ENCODE assay signal across 14 cellular contexts in genomic region chr12:8036366-8036765, GRCh38. TPM values are rescaled to one million over a fixed set of nuclear protein-coding genes. Genes with fewer than 3 reads are reported as not detected.
DNase-seq lines count a peak whose midpoint lies in the region; TF ChIP-seq lines count a peak whose summit lies in the region.
"Had no signal": no experiment of that assay in that cellular context is flagged by ENCODE, and none has a peak within 500 bp of the region (broad histone marks: within the 10 kb centered on the region; RNA-seq: fewer than 3 reads in every experiment).

No MANE protein-coding gene starts in this region.

- 62 to 68% methylated on average over 7 of the region's 7 CpGs for WGBS in testis, 2 donors

- no peaks in the 10 kb centered on the region for H3K9me2 ChIP-seq in OCI-LY7 (ENCODE audit: insufficient read depth, low read length)

- H3K4me1 Mint-ChIP-seq in CD14-positive monocyte (peaks cover 66% of the 10 kb centered on the region), immature natural killer cell (peaks cover 70 to 78% of the 10 kb centered on the region in 2 donors)

- POLR2A ChIA-PET in OCI-LY7 (lab: Charles Lee) = interaction anchor here (1.0 kb wide), 1 partner anchor 9 kb away, joined by 3 read pairs; no protein-coding TSS in a partner anchor

- no peaks in the 10 kb centered on the region for H3K27me3 Mint-ChIP-seq in CD14-positive monocyte (ENCODE audit: low read depth in 3 of 3)
- H3K27me3 Mint-ChIP-seq in immature natural killer cell (ENCODE audit: low read depth in 3 of 3) = peaks cover 2 to 16% (median 8%) of the 10 kb centered on the region in 3 donors

- H3K4me2 ChIP-seq in OCI-LY7 (ENCODE audit: low read length) (peak overlapping the region; percentile 43; the same call in 1 of the 2 replicates), osteoblast (ENCODE audit: insufficient read depth, low read length) (no peak overlapping the region)

- peaks cover 9% of the 10 kb centered on the region; the same call in 1 of the 2 replicates for H3K36me3 ChIP-seq in OCI-LY7 (ENCODE audit: insufficient read depth, low read length)
- H3K36me3 ChIP-seq in cardiac muscle cell = no peaks in the 10 kb centered on the region
- H3K36me3 ChIP-seq in osteoblast (ENCODE audit: insufficient read depth, low read length) = peaks cover 15% of the 10 kb centered on the region
- no peaks in the 10 kb centered on the region for H3K36me3 ChIP-seq in testis (ENCODE audit: low read depth, missing control alignments)

- no TSS peak for BruUV-seq in OCI-LY7 (replicated peaks; lab: Mats Ljungman, UMichigan)

- no peak overlapping the region for H3K4me3 ChIP-seq in OCI-LY7 (ENCODE audit: low read depth, low read length, poor library complexity, severe bottlenecking)
- H3K4me3 ChIP-seq in cardiac muscle cell = peak overlapping the region; percentile 1
- no peak overlapping the region for H3K4me3 ChIP-seq in osteoblast (ENCODE audit: insufficient read depth, low read length)
- H3K4me3 ChIP-seq in testis = no peak overlapping the region

- H3K27ac ChIP-seq in OCI-LY7 (ENCODE audit: low read depth, low read length, poor library complexity, severe bottlenecking) (no peak overlapping the region), cardiac muscle cell (peak overlapping the region; percentile 96), osteoblast (ENCODE audit: low read depth, low read length) (peak overlapping the region; percentile 18), testis (no peak overlapping the region)

- H3K4me1 ChIP-seq in OCI-LY7 (ENCODE audit: insufficient read depth, low read length, poor library complexity, severe bottlenecking) = peaks cover 53% of the 10 kb centered on the region
- peaks cover 57% of the 10 kb centered on the region for H3K4me1 ChIP-seq in cardiac muscle cell (ENCODE audit: low read depth)
- H3K4me1 ChIP-seq in osteoblast (ENCODE audit: insufficient read depth, low read length) = peaks cover 51% of the 10 kb centered on the region
- peaks cover 57% of the 10 kb centered on the region for H3K4me1 ChIP-seq in testis

- H3K27me3 ChIP-seq in cardiac muscle cell = no peaks in the 10 kb centered on the region
- no peaks in the 10 kb centered on the region for H3K27me3 ChIP-seq in osteoblast (ENCODE audit: insufficient read depth, low read length)
- no peaks in the 10 kb centered on the region for H3K27me3 ChIP-seq in testis

- H3K79me2 ChIP-seq in OCI-LY7 (ENCODE audit: insufficient read depth, low read depth, low read length) (no peaks in the 10 kb centered on the region), osteoblast (ENCODE audit: insufficient read depth, low read length) (peaks cover 80% of the 10 kb centered on the region)

- H3K9me3 Mint-ChIP-seq in CD14-positive monocyte (no peaks in the 10 kb centered on the region), immature natural killer cell (no peaks in the 10 kb centered on the region)

- H4K20me1 ChIP-seq in OCI-LY7 (ENCODE audit: insufficient read depth, low read length) = no peaks in the 10 kb centered on the region
- H4K20me1 ChIP-seq in osteoblast (ENCODE audit: insufficient read depth, low read length) = peaks cover 53% of the 10 kb centered on the region

- H3K4me3 Mint-ChIP-seq in CD14-positive monocyte (no peak overlapping the region), immature natural killer cell (peak overlapping the region in 2 of 5 donors; percentile 9 to 11)

- CTCF ChIA-PET in OCI-LY7 (lab: Charles Lee; ENCODE audit: unreplicated experiment) = no interaction called here

- H3K27ac Mint-ChIP-seq in CD14-positive monocyte (peak overlapping the region in 5 of 7 donors; percentile 53 to 90 (median 69)), immature natural killer cell (peak overlapping the region in 3 of 6 donors; percentile 24 to 60 (median 57))

- DNase-seq in CD14-positive monocyte (ENCODE audit: low spot score) (no peak), OCI-LY7 (ENCODE audit: low spot score) (no peak), cardiac muscle cell (ENCODE audit: low read depth in 1 of 2, low spot score in 1 of 2) (no peak), osteoblast (ENCODE audit: insufficient read length, low spot score, missing footprints) (peak; percentile 85), testis (no peak), NCI-H2196 (lab: John Stamatoyannopoulos, UW; ENCODE audit: unreplicated experiment) (no peak), immature natural killer cell (no peak)
- DNase-seq in stimulated activated CD4-positive, alpha-beta T cell treated with anti-CD3 and anti-CD28 coated beads, Interleukin-1b, Interleukin-23, amount 100 ng/mL, for 48 hours = no peak
- DNase-seq: activated CD4-positive, CD25-positive, alpha-beta regulatory T cell; activated T-cell treated with anti-CD3 and anti-CD28 coated beads for 4 hours; amygdala; effector memory CD4-positive, alpha-beta T cell; EL; NCI-H1092 had no signal

- H2AFZ ChIP-seq in OCI-LY7 (ENCODE audit: low read length) (no peak overlapping the region), osteoblast (ENCODE audit: low read length) (no peak overlapping the region)

- H3K36me3 Mint-ChIP-seq in CD14-positive monocyte (peaks cover 40 to 44% of the 10 kb centered on the region in 2 donors), immature natural killer cell (peaks cover 0 to 10% (median 0%) of the 10 kb centered on the region in 3 donors)

- intact Hi-C loops in CD14-positive monocyte (cut with micrococcal nuclease) (loop anchor here in 1 of 2 donors (10.0 kb wide), 1 partner anchor 198 kb away; no protein-coding TSS in a partner anchor), OCI-LY7 (cut with micrococcal nuclease; ENCODE audit: unreplicated experiment) (loop anchor here (10.0 kb wide), 1 partner anchor 392 kb away; no protein-coding TSS in a partner anchor), testis (cut with DNase I; ENCODE audit: low total_unique reads) (no loop called here)

- no peak for TF ChIP-seq POLR2A in testis (IDR thresholded peaks at IDR 0.05)

- TF ChIP-seq CTCF in CD14-positive monocyte (IDR thresholded peaks at IDR 0.05) (no peak), OCI-LY7 (conservative IDR thresholded peaks at IDR 0.05; ENCODE audit: low read length) (no peak), cardiac muscle cell (IDR thresholded peaks at IDR 0.05; ENCODE audit: low read depth, low read length) (no peak), osteoblast (IDR thresholded peaks at IDR 0.05; ENCODE audit: extremely low read depth, low read depth, low read length) (no peak), testis (IDR thresholded peaks at IDR 0.05) (no peak)

- H3K9me3 ChIP-seq in OCI-LY7 (ENCODE audit: low read length) (no peaks in the 10 kb centered on the region), cardiac muscle cell (ENCODE audit: low read depth) (no peaks in the 10 kb centered on the region), osteoblast (ENCODE audit: low read depth, low read length) (no peaks in the 10 kb centered on the region), testis (no peaks in the 10 kb centered on the region)

RNA-seq across cellular contexts. Expression of gene FOXJ2, which starts 3.9 kb away (rescaled TPM):
- polyA plus RNA-seq in CD14-positive monocyte (1 to 10 TPM; 4.9 to 7.4 TPM), cardiac muscle cell (23.6 and 24.1 TPM in 2 replicates), testis (ENCODE audit: insufficient read depth, low read depth, low replicate concordance) (13.5 TPM), immature natural killer cell (10 to 100 TPM in 1 of 3 donors, 1 to 10 TPM in 2; 2.7 to 15.8 (median 3.3) TPM)
- 4.1 and 5.7 TPM in 2 replicates for total RNA-seq in OCI-LY7 (2014; rRNA removed; shearing (Covaris generic))
- total RNA-seq in OCI-LY7 (2022) (9.3 and 9.9 TPM in 2 replicates), cardiac muscle cell (22.9 and 26.6 TPM in 2 replicates), osteoblast (10.5 and 11.2 TPM in 2 replicates), testis (10 to 100 TPM; 25.3 to 29.1 TPM)

RNA-seq across cellular contexts. Expression of gene C3AR1, which starts 29.8 kb away (rescaled TPM):
- 100 to 1,000 TPM in 1 of 2 donors, 10 to 100 TPM in 1; 67.3 to 222 TPM for polyA plus RNA-seq in CD14-positive monocyte
- total RNA-seq in OCI-LY7 (2014; rRNA removed; shearing (Covaris generic)) = not detected in 2 replicates
- not detected in 2 replicates for total RNA-seq in OCI-LY7 (2022)
- not detected in 2 replicates for total RNA-seq in cardiac muscle cell
- polyA plus RNA-seq in cardiac muscle cell = not detected in 2 replicates
- total RNA-seq in osteoblast = 0.29 and 0.72 TPM in 2 replicates
- total RNA-seq in testis = 1 to 10 TPM; 1.9 to 2.8 TPM
- polyA plus RNA-seq in testis (ENCODE audit: insufficient read depth, low read depth, low replicate concordance) = 9.5 TPM
- 10 to 100 TPM; 10.8 to 31.1 (median 20.2) TPM for polyA plus RNA-seq in immature natural killer cell

RNA-seq across cellular contexts. Expression of gene NECAP1, which starts 45.7 kb away (rescaled TPM):
- polyA plus RNA-seq in CD14-positive monocyte = 10 to 100 TPM; 18.7 to 30.0 TPM
- total RNA-seq in OCI-LY7 (2014; rRNA removed; shearing (Covaris generic)) = 34.7 and 35.6 TPM in 2 replicates
- total RNA-seq in OCI-LY7 (2022) = 27.1 and 29.0 TPM in 2 replicates
- total RNA-seq in cardiac muscle cell = 59.9 and 68.9 TPM in 2 replicates
- 43.9 and 47.7 TPM in 2 replicates for polyA plus RNA-seq in cardiac muscle cell
- total RNA-seq in osteoblast = 39.8 and 40.1 TPM in 2 replicates
- 10 to 100 TPM; 58.9 to 70.0 TPM for total RNA-seq in testis
- 34.8 TPM for polyA plus RNA-seq in testis (ENCODE audit: insufficient read depth, low read depth, low replicate concordance)
- polyA plus RNA-seq in immature natural killer cell = 10 to 100 TPM; 16.0 to 23.0 (median 20.5) TPM

Comparison
In these comparisons a context has a peak if more than half of its experiments do, and no peak if none do; other contexts are left out.
1. H3K27ac ChIP-seq: peak in cardiac muscle cell (single experiment) and osteoblast (single experiment); none in OCI-LY7 (single experiment) and testis (0 of 2).